Comparison of ENCODE assay signal across 18 cellular contexts in genomic region chr2:3256157-3256556, GRCh38.
DNase-seq lines count a peak whose midpoint lies in the region; ATAC-seq and TF ChIP-seq lines count a peak whose summit lies in the region.
"Had no signal": no experiment of that assay in that cellular context is flagged by ENCODE, and none has a peak within 500 bp of the region (broad histone marks: within the 10 kb centered on the region; RNA-seq: fewer than 3 reads in every experiment).

No MANE protein-coding gene starts in this region.

- H3K9me3 Mint-ChIP-seq in GM23338 = peaks cover 5% of the 10 kb centered on the region; the same call in 2 of the 3 replicates
- no peaks in the 10 kb centered on the region for H3K9me3 Mint-ChIP-seq in memory B cell
- H3K9me3 Mint-ChIP-seq in stimulated activated naive B cell treated with anti-CD40 and anti-IgM and Interleukin-4, amounts not matched to agents 10 μg/mL and 1 μg/mL and 100 μg/mL, for 72 hours = peaks cover 0 to 2% of the 10 kb centered on the region in 2 donors
- H3K9me3 Mint-ChIP-seq: CD8-positive, alpha-beta T cell had no signal

- no peaks in the 10 kb centered on the region for H3K4me1 ChIP-seq in GM23338 (ENCODE audit: insufficient read depth)

- H3K27me3 Mint-ChIP-seq in GM23338 (ENCODE audit: insufficient read depth, low read depth, poor library complexity) (peaks cover 4% of the 10 kb centered on the region), T-helper 17 cell (no peaks in the 10 kb centered on the region), memory B cell (no peaks in the 10 kb centered on the region)
- no peaks in the 10 kb centered on the region for H3K27me3 Mint-ChIP-seq in stimulated activated naive B cell treated with anti-CD40 and anti-IgM and Interleukin-4, amounts not matched to agents 10 μg/mL and 1 μg/mL and 100 μg/mL, for 72 hours

- no peak overlapping the region for H3K27ac ChIP-seq in GM23338 (ENCODE audit: low read depth)
- H3K27ac ChIP-seq: HL-60 had no signal

- no peak for TF ChIP-seq CTCF in GM23338 (conservative IDR thresholded peaks at IDR 0.05; ENCODE audit: low read depth in 2 of 2)
- TF ChIP-seq CTCF in GM13976 (IDR thresholded peaks at IDR 0.05; ENCODE audit: borderline replicate concordance, control extremely low read depth, extremely low read depth, insufficient read depth, missing control alignments) = no peak

- peak overlapping the region; percentile 23; the same call in 1 of the 2 replicates for H3K27ac Mint-ChIP-seq in GM23338
- H3K27ac Mint-ChIP-seq in T-helper 17 cell = peak overlapping the region; percentile 62
- peak overlapping the region; percentile 72 for H3K27ac Mint-ChIP-seq in memory B cell
- H3K27ac Mint-ChIP-seq in stimulated activated naive B cell treated with anti-CD40 and anti-IgM and Interleukin-4, amounts not matched to agents 10 μg/mL and 1 μg/mL and 100 μg/mL, for 72 hours = peak overlapping the region; percentile 98
- H3K27ac Mint-ChIP-seq: CD8-positive, alpha-beta T cell had no signal

- H3K4me1 Mint-ChIP-seq in GM23338 = peaks cover 12% of the 10 kb centered on the region; the same call in 2 of the 3 replicates
- H3K4me1 Mint-ChIP-seq in T-helper 17 cell = peaks cover 8% of the 10 kb centered on the region
- peaks cover 13% of the 10 kb centered on the region for H3K4me1 Mint-ChIP-seq in memory B cell
- H3K4me1 Mint-ChIP-seq in stimulated activated naive B cell treated with anti-CD40 and anti-IgM and Interleukin-4, amounts not matched to agents 10 μg/mL and 1 μg/mL and 100 μg/mL, for 72 hours = peaks cover 57 to 78% of the 10 kb centered on the region in 2 donors

- no peak overlapping the region for H2AFZ ChIP-seq in GM23338

- H3K9me3 ChIP-seq in T-helper 17 cell (ENCODE audit: control insufficient read depth, low read length, poor library complexity, severe bottlenecking) = no peaks in the 10 kb centered on the region

- ATAC-seq in GM23338 = no peak
- no peak for ATAC-seq in T-helper 17 cell
- no peak for ATAC-seq in memory B cell (ENCODE audit: low read depth)
- ATAC-seq in stimulated activated naive B cell treated with anti-CD40 and anti-IgM and Interleukin-4, amounts not matched to agents 10 μg/mL and 1 μg/mL and 100 μg/mL, for 72 hours (replicated peaks) = no peak
- no peak for ATAC-seq in GM19351 (IDR thresholded peaks at IDR 0.05; ENCODE audit: unreplicated experiment)
- ATAC-seq in HG02981 (IDR thresholded peaks at IDR 0.05; ENCODE audit: unreplicated experiment) = no peak
- ATAC-seq: CD8-positive, alpha-beta T cell; HepG2; K562; SK-N-SH treated with all-trans-retinoic acid at 6 μM for 48 hours had no signal

- no peak overlapping the region for H3K4me2 ChIP-seq in GM23338

- no peak for DNase-seq in GM23338 (ENCODE audit: low spot score)
- DNase-seq in T-helper 17 cell = no peak
- DNase-seq in memory B cell (ENCODE audit: low spot score in 2 of 2) = no peak
- DNase-seq in stimulated activated naive B cell treated with anti-CD40 and anti-IgM and Interleukin-4, amounts not matched to agents 10 μg/mL and 1 μg/mL and 100 μg/mL, for 72 hours = no peak
- no peak for DNase-seq in GM13976 (ENCODE audit: low spot score)
- DNase-seq: DMS153, NCI-H1092 treated with DMSO at 0.1 percent for 48 hours, NCI-H1436 treated with DMSO at 0.1 percent for 48 hours, NCI-H1930, NCI-H510A, NCI-H748 treated with DMSO at 0.1 percent for 48 hours had no signal

- H3K9me2 ChIP-seq in GM23338 (ENCODE audit: insufficient read depth) = no peaks in the 10 kb centered on the region

- H3K36me3 ChIP-seq in GM23338 (ENCODE audit: insufficient read depth) = no peaks in the 10 kb centered on the region

- no peaks in the 10 kb centered on the region for H3F3A ChIP-seq in GM23338 (replicated peaks; ENCODE audit: low read depth)

- H4K20me1 ChIP-seq in GM23338 (replicated peaks; ENCODE audit: insufficient read depth) = peaks cover 8% of the 10 kb centered on the region

- H3K4me3 Mint-ChIP-seq in GM23338 (no peak overlapping the region), T-helper 17 cell (no peak overlapping the region), memory B cell (no peak overlapping the region)
- no peak overlapping the region for H3K4me3 Mint-ChIP-seq in stimulated activated naive B cell treated with anti-CD40 and anti-IgM and Interleukin-4, amounts not matched to agents 10 μg/mL and 1 μg/mL and 100 μg/mL, for 72 hours
- H3K4me3 Mint-ChIP-seq: CD8-positive, alpha-beta T cell had no signal

- in situ Hi-C loops in GM13976 (cut with MboI; ENCODE audit: low sequenced_read_pairs, unreplicated experiment) = no loop called here

- no peaks in the 10 kb centered on the region for H3K27me3 ChIP-seq in GM23338 (ENCODE audit: insufficient read depth)

- H3K36me3 Mint-ChIP-seq in GM23338 (ENCODE audit: low read depth) = peaks cover 16% of the 10 kb centered on the region
- H3K36me3 Mint-ChIP-seq in T-helper 17 cell (ENCODE audit: low read depth) = peaks cover 7% of the 10 kb centered on the region
- H3K36me3 Mint-ChIP-seq in memory B cell = peaks cover 21% of the 10 kb centered on the region
- peaks cover 39 to 54% of the 10 kb centered on the region in 2 donors for H3K36me3 Mint-ChIP-seq in stimulated activated naive B cell treated with anti-CD40 and anti-IgM and Interleukin-4, amounts not matched to agents 10 μg/mL and 1 μg/mL and 100 μg/mL, for 72 hours

- no peak overlapping the region for H3K4me3 ChIP-seq in GM23338
- H3K4me3 ChIP-seq: K562 had no signal

- peaks cover 4% of the 10 kb centered on the region; the same call in 1 of the 2 replicates for H3K79me2 ChIP-seq in GM23338 (replicated peaks; ENCODE audit: insufficient read depth)

TF ChIP-seq in GM23338, 12 proteins besides CTCF, POLR2A, EP300 and RAD21 (continues in another document):
- TF ChIP-seq ZNF331 (CRISPR knock-in tag; IDR thresholded peaks at IDR 0.05; ENCODE audit: low read depth) (no peak), NANOG (IDR thresholded peaks at IDR 0.05; ENCODE audit: borderline replicate concordance) (no peak), ZNF114 (CRISPR knock-in tag; IDR thresholded peaks at IDR 0.05) (no peak), REST (IDR thresholded peaks at IDR 0.05; ENCODE audit: unreplicated experiment) (no peak), JUNB (IDR thresholded peaks at IDR 0.05; ENCODE audit: unreplicated experiment) (no peak), EZH2phosphoT487 (IDR thresholded peaks at IDR 0.05; ENCODE audit: unreplicated experiment) (no peak), CREB1 (CRISPR knock-in tag; IDR thresholded peaks at IDR 0.05; ENCODE audit: low read depth) (no peak), POLR2AphosphoS5 (IDR thresholded peaks at IDR 0.05; ENCODE audit: low read depth) (no peak), ETS1 (IDR thresholded peaks at IDR 0.05) (no peak)

Comparison
In these comparisons a context has a peak if more than half of its experiments do, and no peak if none do; other contexts are left out.
1. H3K27ac Mint-ChIP-seq: peak in every context shown above with its lines; median percentile 98 in stimulated activated naive B cell treated with anti-CD40 and anti-IgM and Interleukin-4, amounts not matched to agents 10 μg/mL and 1 μg/mL and 100 μg/mL, for 72 hours; 72 in memory B cell; 62 in T-helper 17 cell; 23 in GM23338.